Comparison of ENCODE assay signal across 25 cellular contexts in genomic region chr1:189211742-189212141, GRCh38.
A peak's percentile ranks its signal among the peaks of the same experiment; 100 is the strongest.
DNase-seq lines count a peak whose midpoint lies in the region; ATAC-seq and TF ChIP-seq lines count a peak whose summit lies in the region.
"Had no signal": no experiment of that assay in that cellular context is flagged by ENCODE, and none has a peak within 500 bp of the region (broad histone marks: within the 10 kb centered on the region; RNA-seq: fewer than 3 reads in every experiment).

No MANE protein-coding gene starts in this region.

- TF ChIP-seq CTCF in RWPE2 (IDR thresholded peaks at IDR 0.05; ENCODE audit: poor library complexity, severe bottlenecking): no peak
- TF ChIP-seq CTCF in epithelial cell of esophagus (IDR thresholded peaks at IDR 0.05; ENCODE audit: insufficient read depth, low read depth, low read length, missing control alignments): no peak

- H3K27ac ChIP-seq in RWPE2 (ENCODE audit: poor library complexity, severe bottlenecking): no peak overlapping the region
- H3K27ac ChIP-seq: cardiac muscle cell, sigmoid colon, thyroid gland had no signal

- no peak overlapping the region for H3K4me3 ChIP-seq in RWPE2 (ENCODE audit: severe bottlenecking)
- H3K4me3 ChIP-seq in epithelial cell of esophagus (ENCODE audit: low read length): no peak overlapping the region
- H3K4me3 ChIP-seq in skeletal muscle cell (ENCODE audit: low read depth, low read length): no peak overlapping the region
- no peak overlapping the region for H3K4me3 ChIP-seq in HAP-1
- H3K4me3 ChIP-seq: cardiac muscle cell, sigmoid colon, thyroid gland had no signal

- peak; percentile 72; the same call in 2 of the 3 replicates for ATAC-seq in RWPE2 (ENCODE audit: low read depth)
- ATAC-seq: activated CD8-positive, alpha-beta T cell treated with anti-CD3 and anti-CD28 coated beads for 36 hours; stimulated activated naive CD8-positive, alpha-beta T cell treated with anti-CD3 and anti-CD28 coated beads, Interleukin-15, amount 100 ng/mL, for 72 hours had no signal

- DNase-seq in HPDE6-E6E7 (ENCODE audit: extremely low spot score): peak; percentile 14
- no peak for DNase-seq in RWPE2 (ENCODE audit: low spot score)
- DNase-seq in epithelial cell of esophagus (ENCODE audit: low read depth): peak; percentile 21
- peak; percentile 9 for DNase-seq in skeletal muscle cell (ENCODE audit: low read depth)
- DNase-seq in activated CD4-positive, alpha-beta T cell treated with anti-CD3 and anti-CD28 coated beads for 48 hours: no peak
- no peak for DNase-seq in HAP-1 (ENCODE audit: low spot score in 2 of 2)
- no peak for DNase-seq in stimulated activated CD4-positive, alpha-beta T cell treated with anti-CD3 and anti-CD28 coated beads, Interleukin-2, amount 100 ng/mL, for 24 hours
- DNase-seq: activated CD4-positive, CD25-positive, alpha-beta regulatory T cell treated with anti-CD3 and anti-CD28 coated beads, Interleukin-2, amount 50 U/mL, for 72 hours; activated CD8-positive, alpha-beta T cell treated with anti-CD3 and anti-CD28 coated beads for 36 hours; activated effector memory CD4-positive, alpha-beta T cell treated with anti-CD3 and anti-CD28 coated beads, Interleukin-2, amount 50 U/mL, for 16 hours; activated T-cell treated with anti-CD3 and anti-CD28 coated beads for 4 hours; CD4-positive, CD25-positive, alpha-beta regulatory T cell; cortex of kidney; endodermal cell; Karpas-422; NCI-H1048; NCI-H187 treated with DMSO at 0.1 percent for 48 hours; NCI-H2227 treated with DMSO at 0.1 percent for 48 hours; NCI-H774; Right ventricle myocardium superior; sigmoid colon; stimulated activated CD4-positive, alpha-beta T cell treated with anti-CD3 and anti-CD28 coated beads, Interleukin-15, amount 100 ng/mL, for 24 hours; stimulated activated naive CD8-positive, alpha-beta T cell treated with anti-CD3 and anti-CD28 coated beads, Interleukin-15, amount 100 ng/mL, for 72 hours; thyroid gland had no signal

- H3K36me3 ChIP-seq in RWPE2 (ENCODE audit: low read depth) (no peaks in the 10 kb centered on the region), HAP-1 (replicated peaks) (no peaks in the 10 kb centered on the region)
- H3K36me3 ChIP-seq: cardiac muscle cell, sigmoid colon, thyroid gland had no signal

- H3K9me3 ChIP-seq in RWPE2 (ENCODE audit: severe bottlenecking) (no peaks in the 10 kb centered on the region), HAP-1 (no peaks in the 10 kb centered on the region)
- H3K9me3 ChIP-seq: thyroid gland had no signal

- H3K27me3 ChIP-seq in RWPE2 (ENCODE audit: insufficient read depth, poor library complexity, severe bottlenecking) (no peaks in the 10 kb centered on the region), HAP-1 (ENCODE audit: low read depth) (no peaks in the 10 kb centered on the region)
- H3K27me3 ChIP-seq: cardiac muscle cell, sigmoid colon, thyroid gland had no signal

- H3K4me1 ChIP-seq in RWPE2 (ENCODE audit: insufficient read depth, poor library complexity, severe bottlenecking) (no peaks in the 10 kb centered on the region), HAP-1 (no peaks in the 10 kb centered on the region)
- H3K4me1 ChIP-seq: sigmoid colon, thyroid gland had no signal

- in situ Hi-C loops in HAP-1 (cut with MboI; ENCODE audit: low sequenced_read_pairs): no loop called here

Comparison
In these comparisons a context has a peak if more than half of its experiments do, and no peak if none do; other contexts are left out.
1. DNase-seq: peak in HPDE6-E6E7 (single experiment), epithelial cell of esophagus (single experiment) and skeletal muscle cell (single experiment); none in RWPE2 (single experiment), activated CD4-positive, alpha-beta T cell treated with anti-CD3 and anti-CD28 coated beads for 48 hours (single experiment), HAP-1 (0 of 2) and stimulated activated CD4-positive, alpha-beta T cell treated with anti-CD3 and anti-CD28 coated beads, Interleukin-2, amount 100 ng/mL, for 24 hours (0 of 2).